ENCODE assay signal across 9 cellular contexts in genomic region chr15:38554354-38554753, GRCh38. TPM values are rescaled to one million over a fixed set of nuclear protein-coding genes. Genes with fewer than 3 reads are reported as not detected.
DNase-seq lines count a peak whose midpoint lies in the region; ATAC-seq and TF ChIP-seq lines count a peak whose summit lies in the region.
"Had no signal": no experiment of that assay in that cellular context is flagged by ENCODE, and none has a peak within 500 bp of the region (broad histone marks: within the 10 kb centered on the region; RNA-seq: fewer than 3 reads in every experiment).

No MANE protein-coding gene starts in this region.

- no peaks in the 10 kb centered on the region for H3K27me3 ChIP-seq in trophoblast cell (ENCODE audit: insufficient read depth, low read length)
- no peaks in the 10 kb centered on the region for H3K27me3 ChIP-seq in HAP-1 (ENCODE audit: low read depth)

- H3K9me3 Mint-ChIP-seq in activated CD8-positive, alpha-beta T cell treated with anti-CD3 and anti-CD28 coated beads for 36 hours = no peaks in the 10 kb centered on the region
- H3K9me3 Mint-ChIP-seq in HFFc6 = no peaks in the 10 kb centered on the region

- no peak overlapping the region for H2AK5ac ChIP-seq in trophoblast cell (ENCODE audit: low read length)

- no peak overlapping the region for H2BK120ac ChIP-seq in trophoblast cell (ENCODE audit: insufficient read depth, low read length, poor library complexity)

- H3K18ac ChIP-seq in trophoblast cell (ENCODE audit: low read length) = no peak overlapping the region

- H3K36me3 Mint-ChIP-seq in activated CD8-positive, alpha-beta T cell treated with anti-CD3 and anti-CD28 coated beads for 36 hours (ENCODE audit: low read depth) = peaks cover 71% of the 10 kb centered on the region
- H3K36me3 Mint-ChIP-seq in HFFc6 (ENCODE audit: low read depth) = no peaks in the 10 kb centered on the region

- no peak overlapping the region for H3K4me2 ChIP-seq in trophoblast cell (ENCODE audit: low read length)

- TF ChIP-seq CTCF in activated CD8-positive, alpha-beta T cell treated with anti-CD3 and anti-CD28 coated beads for 36 hours (IDR thresholded peaks at IDR 0.05) = no peak
- TF ChIP-seq CTCF in HFFc6 (IDR thresholded peaks at IDR 0.05) = no peak

- H2BK12ac ChIP-seq in trophoblast cell (ENCODE audit: low read length) = peak overlapping the region; percentile 1

- peaks cover 18% of the 10 kb centered on the region for H3K79me1 ChIP-seq in trophoblast cell (ENCODE audit: low read length)

- no peaks in the 10 kb centered on the region for H3K27me3 Mint-ChIP-seq in activated CD8-positive, alpha-beta T cell treated with anti-CD3 and anti-CD28 coated beads for 36 hours
- peaks cover 2% of the 10 kb centered on the region; the same call in 1 of the 2 replicates for H3K27me3 Mint-ChIP-seq in HFFc6 (ENCODE audit: insufficient read depth)

- H3K4ac ChIP-seq in trophoblast cell (ENCODE audit: low read depth, low read length) = no peak overlapping the region

- ATAC-seq in GM18861 (IDR thresholded peaks at IDR 0.05; ENCODE audit: unreplicated experiment) (peak; percentile 62), HG02759 (IDR thresholded peaks at IDR 0.05; ENCODE audit: unreplicated experiment) (peak; percentile 89)
- peak; percentile 73 for ATAC-seq in activated CD8-positive, alpha-beta T cell treated with anti-CD3 and anti-CD28 coated beads for 36 hours
- ATAC-seq: K562 had no signal

- H2BK5ac ChIP-seq in trophoblast cell (ENCODE audit: low read depth, low read length, poor library complexity) = no peak overlapping the region

- intact Hi-C loops in activated CD8-positive, alpha-beta T cell treated with anti-CD3 and anti-CD28 coated beads for 36 hours (cut with micrococcal nuclease) = no loop called here

- H3K4me3 ChIP-seq in trophoblast cell (ENCODE audit: low read depth, low read length) (no peak overlapping the region), HAP-1 (no peak overlapping the region)
- H3K4me3 ChIP-seq: K562 had no signal

- H3K4me1 Mint-ChIP-seq in activated CD8-positive, alpha-beta T cell treated with anti-CD3 and anti-CD28 coated beads for 36 hours (ENCODE audit: low read depth) = peaks cover 88% of the 10 kb centered on the region
- peaks cover 46% of the 10 kb centered on the region for H3K4me1 Mint-ChIP-seq in HFFc6 (ENCODE audit: low read depth)

- peak overlapping the region; percentile 54 for H3K4me3 Mint-ChIP-seq in activated CD8-positive, alpha-beta T cell treated with anti-CD3 and anti-CD28 coated beads for 36 hours
- no peak overlapping the region for H3K4me3 Mint-ChIP-seq in HFFc6

- peak overlapping the region; percentile 96 for H3K27ac Mint-ChIP-seq in activated CD8-positive, alpha-beta T cell treated with anti-CD3 and anti-CD28 coated beads for 36 hours
- no peak overlapping the region for H3K27ac Mint-ChIP-seq in HFFc6

- no peak overlapping the region for H3K23ac ChIP-seq in trophoblast cell (ENCODE audit: low read length)

- peaks cover 5% of the 10 kb centered on the region for H3K79me2 ChIP-seq in trophoblast cell (ENCODE audit: control insufficient read depth, insufficient read depth, low read length, poor library complexity)

- no peak overlapping the region for H4K91ac ChIP-seq in trophoblast cell (ENCODE audit: low read depth, low read length)

- no CpG with 5 or more reads among the region's 4 CpGs for WGBS in trophoblast cell (ENCODE audit: extremely low coverage, insufficient coverage, insufficient read length)

- H3K9me3 ChIP-seq in trophoblast cell (ENCODE audit: insufficient read depth, low read depth, low read length) = no peaks in the 10 kb centered on the region
- H3K9me3 ChIP-seq in HAP-1 = no peaks in the 10 kb centered on the region

- in situ Hi-C loops in HAP-1 (cut with MboI; ENCODE audit: low sequenced_read_pairs) = no loop called here

- H4K12ac ChIP-seq in trophoblast cell (ENCODE audit: low read depth, low read length) = no peak overlapping the region

- H3K36me3 ChIP-seq in trophoblast cell (ENCODE audit: control insufficient read depth in 1 of 2, insufficient read depth in 2 of 2, low read length in 2 of 2) = peaks cover 6 to 10% of the 10 kb centered on the region in 2 experiments
- no peaks in the 10 kb centered on the region for H3K36me3 ChIP-seq in HAP-1 (replicated peaks)

- no peak overlapping the region for H3K14ac ChIP-seq in trophoblast cell (ENCODE audit: low read length)

- CTCF ChIA-PET in activated CD8-positive, alpha-beta T cell treated with anti-CD3 and anti-CD28 coated beads for 36 hours (lab: Charles Lee) = interaction anchor here (0.7 to 7.8 kb wide), 10 partner anchors 9 to 136 kb away, joined by 3 to 73 read pairs (median 4); partner anchors contain the start of gene RASGRP1

- no peak overlapping the region for H3K27ac ChIP-seq in trophoblast cell (ENCODE audit: low read depth, low read length)

- peak; percentile 67 for DNase-seq in activated CD8-positive, alpha-beta T cell treated with anti-CD3 and anti-CD28 coated beads for 36 hours
- DNase-seq in trophoblast cell = peak; percentile 24 to 26
- no peak for DNase-seq in H4 (ENCODE audit: low spot score)
- no peak for DNase-seq in SW 1271 (lab: John Stamatoyannopoulos, UW)
- no peak for DNase-seq in HFFc6
- no peak for DNase-seq in HAP-1 (ENCODE audit: low spot score in 2 of 2)

- peaks cover 19 to 36% of the 10 kb centered on the region in 2 experiments for H3K4me1 ChIP-seq in trophoblast cell (ENCODE audit: control insufficient read depth in 1 of 2, insufficient read depth in 2 of 2, low read length in 2 of 2)
- H3K4me1 ChIP-seq in HAP-1 = no peaks in the 10 kb centered on the region

- H2AFZ ChIP-seq in trophoblast cell (ENCODE audit: insufficient read depth, low read length, poor library complexity) = no peak overlapping the region

- H4K8ac ChIP-seq in trophoblast cell (ENCODE audit: low read depth, low read length) = no peak overlapping the region

- H3K9ac ChIP-seq in trophoblast cell (ENCODE audit: low read length) = no peak overlapping the region

- POLR2A ChIA-PET in activated CD8-positive, alpha-beta T cell treated with anti-CD3 and anti-CD28 coated beads for 36 hours (lab: Charles Lee) = interaction anchor here (0.8 to 4.9 kb wide), 9 partner anchors 9 to 135 kb away, joined by 3 to 20 read pairs (median 3); partner anchors contain the start of gene RASGRP1

RNA-seq across cellular contexts. Expression of gene RASGRP1, which starts 10.3 kb away (rescaled TPM):
- total RNA-seq in activated CD8-positive, alpha-beta T cell treated with anti-CD3 and anti-CD28 coated beads for 36 hours = 100 to 1,000 TPM; 105 to 106 TPM
- polyA plus RNA-seq in trophoblast cell (2013) = 19.6 and 22.1 TPM in 2 replicates
- total RNA-seq in H4 (2014; rRNA removed; shearing (Covaris generic)) = 0.18 and 0.29 TPM in 2 replicates
- total RNA-seq in HFFc6 (2021; fragmentation: NEBNext Ultra II Directional; extraction: Animal tissue kit (Norgen Biotek cat#: 25700)) = under 1 TPM; 0.14 to 0.59 (median 0.37) TPM

Comparison
In these comparisons a context has a peak if more than half of its experiments do, and no peak if none do; other contexts are left out.
1. DNase-seq: peak in activated CD8-positive, alpha-beta T cell treated with anti-CD3 and anti-CD28 coated beads for 36 hours (single experiment) and trophoblast cell (2 of 2); none in H4 (single experiment), SW 1271 (0 of 2), HFFc6 (single experiment) and HAP-1 (0 of 2).
2. RNA of gene RASGRP1, which starts 10.3 kb away (total RNA-seq): 105 to 106 TPM in activated CD8-positive, alpha-beta T cell treated with anti-CD3 and anti-CD28 coated beads for 36 hours; 0.14 to 0.59 TPM in HFFc6 and 0.18 to 0.29 TPM in H4; every median in the first group is over 10 times any median in the second.
3. Peak in every context shown above with its lines, with median percentiles within 50 percentile points of each other: ATAC-seq.